Comparison of ENCODE assay signal across 1 cellular context in the genomic region with DNA sequence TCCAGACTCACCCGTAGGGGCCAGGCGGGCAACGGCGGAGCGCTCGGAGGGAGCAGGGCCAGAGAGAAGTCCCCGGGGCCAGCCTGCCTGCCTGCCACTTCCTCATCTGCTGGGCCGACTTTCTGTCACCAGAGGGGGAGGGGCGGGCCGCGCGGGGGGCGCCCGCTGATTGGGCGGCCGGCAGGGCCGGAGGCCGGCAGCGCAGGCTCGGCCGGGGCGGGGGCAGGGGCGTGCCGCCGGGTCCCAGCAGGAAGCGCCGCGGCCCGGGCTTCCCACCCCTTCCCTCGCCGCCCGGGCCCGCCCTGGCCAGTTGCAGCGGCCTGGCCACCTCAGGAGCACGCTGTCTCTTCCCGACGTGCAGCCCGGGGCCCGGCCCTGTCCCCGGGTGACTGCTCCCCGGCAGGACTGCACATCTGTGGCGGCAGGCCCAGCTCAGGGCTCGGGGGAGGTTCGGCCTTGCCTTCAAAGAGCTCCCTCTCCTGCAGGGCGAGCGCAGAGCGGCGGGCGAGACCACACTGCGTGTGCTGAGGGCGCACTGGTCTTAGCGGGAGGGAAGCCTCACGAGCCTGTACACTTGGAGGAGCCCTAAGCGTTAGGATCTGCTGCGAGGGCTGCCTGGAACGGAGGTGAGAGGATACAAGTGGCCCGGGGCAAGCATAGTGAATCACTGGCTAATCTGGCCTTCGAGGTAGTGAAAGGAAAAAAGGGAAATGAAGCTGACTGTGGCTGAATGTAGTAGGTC.
TF ChIP-seq lines count a peak whose summit lies in the region.

Gene ELOVL1, minus strand, starts transcription at position 108 of the 742 bp plus-strand sequence. CDS start 2,402 bp downstream, outside the sequence.

TF ChIP-seq in HepG2, 621 proteins besides CTCF, POLR2A, EP300 and RAD21 (continued from another document and continues in another):
- TF ChIP-seq REST (IDR thresholded peaks at IDR 0.05; ENCODE audit: borderline replicate concordance in 1 of 2, low read depth in 1 of 2, low read length in 2 of 2) = no peak
- TF ChIP-seq ZNF367 (CRISPR knock-in tag; IDR thresholded peaks at IDR 0.05; ENCODE audit: borderline replicate concordance) = 0 out of 2 replicates have a peak, but pooled peaks have one; percentile 74
- TF ChIP-seq DR1 (CRISPR knock-in tag; IDR thresholded peaks at IDR 0.05) = peak; percentile 85; the same call in 1 of the 2 replicates
- TF ChIP-seq, protein P1, sequence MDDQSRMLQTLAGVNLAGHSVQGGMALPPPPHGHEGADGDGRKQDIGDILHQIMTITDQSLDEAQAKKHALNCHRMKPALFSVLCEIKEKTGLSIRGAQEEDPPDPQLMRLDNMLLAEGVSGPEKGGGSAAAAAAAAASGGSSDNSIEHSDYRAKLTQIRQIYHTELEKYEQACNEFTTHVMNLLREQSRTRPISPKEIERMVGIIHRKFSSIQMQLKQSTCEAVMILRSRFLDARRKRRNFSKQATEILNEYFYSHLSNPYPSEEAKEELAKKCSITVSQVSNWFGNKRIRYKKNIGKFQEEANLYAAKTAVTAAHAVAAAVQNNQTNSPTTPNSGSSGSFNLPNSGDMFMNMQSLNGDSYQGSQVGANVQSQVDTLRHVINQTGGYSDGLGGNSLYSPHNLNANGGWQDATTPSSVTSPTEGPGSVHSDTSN (CRISPR knock-in tag; IDR thresholded peaks at IDR 0.05; ENCODE audit: borderline replicate concordance) = peak; percentile 34; the same call in 1 of the 2 replicates
- TF ChIP-seq PCBP2 (optimal IDR thresholded peaks at IDR 0.05; ENCODE audit: low read depth, low read length, poor library complexity, severe bottlenecking) = no peak
- 0 out of 2 replicates have a peak, but pooled peaks have one; percentile 82 for TF ChIP-seq ZNF713 (CRISPR knock-in tag; IDR thresholded peaks at IDR 0.05)
- TF ChIP-seq, protein P2, sequence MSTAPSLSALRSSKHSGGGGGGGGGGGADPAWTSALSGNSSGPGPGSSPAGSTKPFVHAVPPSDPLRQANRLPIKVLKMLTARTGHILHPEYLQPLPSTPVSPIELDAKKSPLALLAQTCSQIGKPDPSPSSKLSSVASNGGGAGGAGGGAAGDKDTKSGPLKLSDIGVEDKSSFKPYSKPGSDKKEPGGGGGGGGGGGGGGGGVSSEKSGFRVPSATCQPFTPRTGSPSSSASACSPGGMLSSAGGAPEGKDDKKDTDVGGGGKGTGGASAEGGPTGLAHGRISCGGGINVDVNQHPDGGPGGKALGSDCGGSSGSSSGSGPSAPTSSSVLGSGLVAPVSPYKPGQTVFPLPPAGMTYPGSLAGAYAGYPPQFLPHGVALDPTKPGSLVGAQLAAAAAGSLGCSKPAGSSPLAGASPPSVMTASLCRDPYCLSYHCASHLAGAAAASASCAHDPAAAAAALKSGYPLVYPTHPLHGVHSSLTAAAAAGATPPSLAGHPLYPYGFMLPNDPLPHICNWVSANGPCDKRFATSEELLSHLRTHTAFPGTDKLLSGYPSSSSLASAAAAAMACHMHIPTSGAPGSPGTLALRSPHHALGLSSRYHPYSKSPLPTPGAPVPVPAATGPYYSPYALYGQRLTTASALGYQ (CRISPR knock-in tag; IDR thresholded peaks at IDR 0.05) = peak; percentile 75; the same call in 1 of the 2 replicates
- TF ChIP-seq ZNF232 (CRISPR knock-in tag; IDR thresholded peaks at IDR 0.05; ENCODE audit: borderline replicate concordance) = peak; percentile 60; the same call in 1 of the 2 replicates
- TF ChIP-seq, protein P3, sequence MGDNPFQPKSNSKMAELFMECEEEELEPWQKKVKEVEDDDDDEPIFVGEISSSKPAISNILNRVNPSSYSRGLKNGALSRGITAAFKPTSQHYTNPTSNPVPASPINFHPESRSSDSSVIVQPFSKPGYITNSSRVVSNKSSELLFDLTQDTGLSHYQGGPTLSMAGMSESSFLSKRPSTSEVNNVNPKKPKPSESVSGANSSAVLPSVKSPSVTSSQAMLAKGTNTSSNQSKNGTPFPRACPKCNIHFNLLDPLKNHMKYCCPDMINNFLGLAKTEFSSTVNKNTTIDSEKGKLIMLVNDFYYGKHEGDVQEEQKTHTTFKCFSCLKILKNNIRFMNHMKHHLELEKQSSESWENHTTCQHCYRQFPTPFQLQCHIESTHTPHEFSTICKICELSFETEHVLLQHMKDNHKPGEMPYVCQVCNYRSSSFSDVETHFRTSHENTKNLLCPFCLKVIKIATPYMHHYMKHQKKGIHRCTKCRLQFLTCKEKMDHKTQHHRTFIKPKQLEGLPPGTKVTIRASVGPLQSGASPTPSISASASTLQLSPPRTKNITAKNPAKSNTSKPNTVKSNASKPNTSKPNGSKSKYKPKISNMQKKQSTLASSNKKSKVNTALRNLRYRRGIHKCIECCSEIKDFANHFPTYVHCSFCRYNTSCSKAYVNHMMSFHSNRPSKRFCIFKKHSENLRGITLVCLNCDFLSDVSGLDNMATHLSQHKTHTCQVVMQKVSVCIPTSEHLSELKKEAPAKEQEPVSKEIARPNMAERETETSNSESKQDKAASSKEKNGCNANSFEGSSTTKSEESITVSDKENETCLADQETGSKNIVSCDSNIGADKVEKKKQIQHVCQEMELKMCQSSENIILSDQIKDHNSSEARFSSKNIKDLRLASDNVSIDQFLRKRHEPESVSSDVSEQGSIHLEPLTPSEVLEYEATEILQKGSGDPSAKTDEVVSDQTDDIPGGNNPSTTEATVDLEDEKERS (CRISPR knock-in tag; IDR thresholded peaks at IDR 0.05) = no peak
- no peak for TF ChIP-seq FOXA1 (IDR thresholded peaks at IDR 0.05)
- TF ChIP-seq FOXA1 (CRISPR knock-in tag; IDR thresholded peaks at IDR 0.05) = peak; percentile 44; the same call in 1 of the 2 replicates
- TF ChIP-seq THRA (CRISPR knock-in tag; IDR thresholded peaks at IDR 0.05; ENCODE audit: borderline replicate concordance) = peak; percentile 65
- TF ChIP-seq FOSL1 (CRISPR knock-in tag; IDR thresholded peaks at IDR 0.05; ENCODE audit: borderline replicate concordance) = no peak
- no peak for TF ChIP-seq RBM22 (optimal IDR thresholded peaks at IDR 0.05; ENCODE audit: low read length)
- TF ChIP-seq ZNF136 (CRISPR knock-in tag; IDR thresholded peaks at IDR 0.05; ENCODE audit: low read depth) = no peak
- no peak for TF ChIP-seq ZBTB3 (CRISPR knock-in tag; IDR thresholded peaks at IDR 0.05; ENCODE audit: borderline replicate concordance, low read depth)
- peak; percentile 80; the same call in 1 of the 2 replicates for TF ChIP-seq ZNF614 (CRISPR knock-in tag; IDR thresholded peaks at IDR 0.05; ENCODE audit: borderline replicate concordance)
- TF ChIP-seq ZMYM4 (CRISPR knock-in tag; IDR thresholded peaks at IDR 0.05) = no peak; the same call in 1 of the 2 replicates
- TF ChIP-seq ZNF44 (CRISPR knock-in tag; IDR thresholded peaks at IDR 0.05) = peak; percentile 92; the same call in 1 of the 2 replicates
- TF ChIP-seq ZNF337 (CRISPR knock-in tag; IDR thresholded peaks at IDR 0.05; ENCODE audit: borderline replicate concordance, low read depth) = peak; percentile 93; the same call in 1 of the 2 replicates
- no peak; the same call in 1 of the 2 replicates for TF ChIP-seq ZZZ3 (CRISPR knock-in tag; IDR thresholded peaks at IDR 0.05; ENCODE audit: borderline replicate concordance)
- TF ChIP-seq, protein P4, sequence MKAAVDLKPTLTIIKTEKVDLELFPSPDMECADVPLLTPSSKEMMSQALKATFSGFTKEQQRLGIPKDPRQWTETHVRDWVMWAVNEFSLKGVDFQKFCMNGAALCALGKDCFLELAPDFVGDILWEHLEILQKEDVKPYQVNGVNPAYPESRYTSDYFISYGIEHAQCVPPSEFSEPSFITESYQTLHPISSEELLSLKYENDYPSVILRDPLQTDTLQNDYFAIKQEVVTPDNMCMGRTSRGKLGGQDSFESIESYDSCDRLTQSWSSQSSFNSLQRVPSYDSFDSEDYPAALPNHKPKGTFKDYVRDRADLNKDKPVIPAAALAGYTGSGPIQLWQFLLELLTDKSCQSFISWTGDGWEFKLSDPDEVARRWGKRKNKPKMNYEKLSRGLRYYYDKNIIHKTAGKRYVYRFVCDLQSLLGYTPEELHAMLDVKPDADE (CRISPR knock-in tag; IDR thresholded peaks at IDR 0.05) = peak; percentile 61; the same call in 1 of the 2 replicates
- peak; percentile 94; the same call in 1 of the 2 replicates for TF ChIP-seq HES4 (CRISPR knock-in tag; IDR thresholded peaks at IDR 0.05; ENCODE audit: borderline replicate concordance)
- no peak for TF ChIP-seq ZNF549 (CRISPR knock-in tag; IDR thresholded peaks at IDR 0.05)
- TF ChIP-seq TCF7 (IDR thresholded peaks at IDR 0.05; ENCODE audit: low read depth) = no peak
- TF ChIP-seq ZFP90 (CRISPR knock-in tag; IDR thresholded peaks at IDR 0.05; ENCODE audit: borderline replicate concordance) = peak; percentile 81; the same call in 1 of the 2 replicates
- TF ChIP-seq ARID2 (CRISPR knock-in tag; IDR thresholded peaks at IDR 0.05; ENCODE audit: borderline replicate concordance) = peak; percentile 92
- TF ChIP-seq ZNF670 (CRISPR knock-in tag; IDR thresholded peaks at IDR 0.05; ENCODE audit: borderline replicate concordance) = no peak
- TF ChIP-seq ZNF350 (CRISPR knock-in tag; IDR thresholded peaks at IDR 0.05; ENCODE audit: borderline replicate concordance, low read depth) = peak; percentile 76; the same call in 1 of the 2 replicates
- no peak for TF ChIP-seq HHEX (CRISPR knock-in tag; IDR thresholded peaks at IDR 0.05)
- TF ChIP-seq, protein P5, sequence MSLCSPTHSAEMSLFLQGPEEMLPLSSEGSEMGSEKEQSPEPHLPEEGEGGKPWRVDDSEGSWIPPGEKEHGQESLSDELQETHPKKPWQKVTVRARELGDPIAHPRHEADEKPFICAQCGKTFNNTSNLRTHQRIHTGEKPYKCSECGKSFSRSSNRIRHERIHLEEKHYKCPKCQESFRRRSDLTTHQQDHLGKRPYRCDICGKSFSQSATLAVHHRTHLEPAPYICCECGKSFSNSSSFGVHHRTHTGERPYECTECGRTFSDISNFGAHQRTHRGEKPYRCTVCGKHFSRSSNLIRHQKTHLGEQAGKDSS (CRISPR knock-in tag; IDR thresholded peaks at IDR 0.05; ENCODE audit: borderline replicate concordance, low read depth) = peak; percentile 73; the same call in 1 of the 2 replicates
- no peak; the same call in 1 of the 2 replicates for TF ChIP-seq MAZ (IDR thresholded peaks at IDR 0.05; ENCODE audit: borderline replicate concordance, low read depth, low read length)
- TF ChIP-seq MAZ (CRISPR knock-in tag; IDR thresholded peaks at IDR 0.05; ENCODE audit: low read depth) = peak; percentile 84
- peak; percentile 83 for TF ChIP-seq IKZF5 (CRISPR knock-in tag; IDR thresholded peaks at IDR 0.05)
- peak; percentile 33; the same call in 1 of the 2 replicates for TF ChIP-seq RARA (CRISPR knock-in tag; IDR thresholded peaks at IDR 0.05)
- TF ChIP-seq TCF7L2 (IDR thresholded peaks at IDR 0.05; ENCODE audit: low read depth, low read length) = no peak
- TF ChIP-seq ZNF274 (CRISPR knock-in tag; IDR thresholded peaks at IDR 0.05) = peak; percentile 89
- TF ChIP-seq KAT2B (IDR thresholded peaks at IDR 0.05; ENCODE audit: borderline replicate concordance, low read depth, low read length) = no peak
- TF ChIP-seq, protein P6, sequence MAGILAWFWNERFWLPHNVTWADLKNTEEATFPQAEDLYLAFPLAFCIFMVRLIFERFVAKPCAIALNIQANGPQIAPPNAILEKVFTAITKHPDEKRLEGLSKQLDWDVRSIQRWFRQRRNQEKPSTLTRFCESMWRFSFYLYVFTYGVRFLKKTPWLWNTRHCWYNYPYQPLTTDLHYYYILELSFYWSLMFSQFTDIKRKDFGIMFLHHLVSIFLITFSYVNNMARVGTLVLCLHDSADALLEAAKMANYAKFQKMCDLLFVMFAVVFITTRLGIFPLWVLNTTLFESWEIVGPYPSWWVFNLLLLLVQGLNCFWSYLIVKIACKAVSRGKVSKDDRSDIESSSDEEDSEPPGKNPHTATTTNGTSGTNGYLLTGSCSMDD (CRISPR knock-in tag; IDR thresholded peaks at IDR 0.05) = no peak
- peak; percentile 71; the same call in 1 of the 2 replicates for TF ChIP-seq DRAP1 (CRISPR knock-in tag; IDR thresholded peaks at IDR 0.05)
- peak; percentile 59; the same call in 1 of the 2 replicates for TF ChIP-seq MIXL1 (CRISPR knock-in tag; IDR thresholded peaks at IDR 0.05)
- TF ChIP-seq CBFB (CRISPR knock-in tag; IDR thresholded peaks at IDR 0.05) = peak; percentile 70; the same call in 1 of the 2 replicates
